9 cellular contexts compared by ENCODE assay signal in genomic region chr15:84714372-84714771, GRCh38. TPM values are rescaled to one million over a fixed set of nuclear protein-coding genes. Genes with fewer than 3 reads are reported as not detected.
A peak's percentile ranks its signal among the peaks of the same experiment; 100 is the strongest.
DNase-seq lines count a peak whose midpoint lies in the region; ATAC-seq and TF ChIP-seq lines count a peak whose summit lies in the region.
"Had no signal": no experiment of that assay in that cellular context is flagged by ENCODE, and none has a peak within 500 bp of the region (broad histone marks: within the 10 kb centered on the region; RNA-seq: fewer than 3 reads in every experiment).

No MANE protein-coding gene starts in this region.

- H3K9ac ChIP-seq in Loucy (ENCODE audit: low read depth, low read length, poor library complexity, severe bottlenecking), result peak overlapping the region; percentile 92

- peaks cover 29 to 59% (median 41%) of the 10 kb centered on the region in 4 donors for H3K4me1 Mint-ChIP-seq in CD4-positive, alpha-beta memory T cell
- peaks cover 34% of the 10 kb centered on the region for H3K4me1 Mint-ChIP-seq in chondrocyte (ENCODE audit: low read depth)
- peaks cover 38% of the 10 kb centered on the region for H3K4me1 Mint-ChIP-seq in nephron

- H3K79me2 ChIP-seq in Loucy (ENCODE audit: insufficient read depth, low read length), result peaks cover 63% of the 10 kb centered on the region

- H3K27ac ChIP-seq in CD4-positive, alpha-beta memory T cell (ENCODE audit: low read depth, low read length), result no peak overlapping the region
- H3K27ac ChIP-seq in transverse colon, result no peak overlapping the region

- intact Hi-C loops in CD4-positive, alpha-beta memory T cell (cut with micrococcal nuclease), result no loop called here
- intact Hi-C loops in transverse colon (cut with DNase I; ENCODE audit: low total_unique reads), result loop anchor here (10.0 kb wide), 1 partner anchor 50 kb away; no protein-coding TSS in a partner anchor

- H3F3A ChIP-seq in Loucy (ENCODE audit: low read depth), result no peaks in the 10 kb centered on the region

- peaks cover 29% of the 10 kb centered on the region for H4K20me1 ChIP-seq in Loucy (ENCODE audit: insufficient read depth, low read length, poor library complexity, severe bottlenecking)

- peak overlapping the region; percentile 94 to 100 (median 96) for H3K4me3 Mint-ChIP-seq in CD4-positive, alpha-beta memory T cell
- H3K4me3 Mint-ChIP-seq in chondrocyte (ENCODE audit: unreplicated experiment), result peak overlapping the region; percentile 93
- peak overlapping the region; percentile 94 to 98 (median 95) for H3K4me3 Mint-ChIP-seq in nephron

- no peak for TF ChIP-seq CTCF in Loucy (conservative IDR thresholded peaks at IDR 0.05; ENCODE audit: low read length)
- no peak for TF ChIP-seq CTCF in chondrocyte (IDR thresholded peaks at IDR 0.05)
- TF ChIP-seq CTCF in nephron (IDR thresholded peaks at IDR 0.05; ENCODE audit: unreplicated experiment in 3 of 3), result no peak
- no peak for TF ChIP-seq CTCF in transverse colon (IDR thresholded peaks at IDR 0.05)

- no peaks in the 10 kb centered on the region for H3K27me3 ChIP-seq in CD4-positive, alpha-beta memory T cell (ENCODE audit: insufficient read depth, low read length)
- H3K27me3 ChIP-seq in Loucy (ENCODE audit: insufficient read depth, low read length, poor library complexity, severe bottlenecking) (no peaks in the 10 kb centered on the region), transverse colon (no peaks in the 10 kb centered on the region)

- peak overlapping the region in 1 of 2 donors; percentile 9 for H3K4me3 ChIP-seq in CD4-positive, alpha-beta memory T cell (ENCODE audit: low read length in 2 of 2)
- peak overlapping the region; percentile 91 for H3K4me3 ChIP-seq in Loucy (ENCODE audit: low read length, poor library complexity, severe bottlenecking)
- peak overlapping the region in 1 of 4 donors; percentile 65 for H3K4me3 ChIP-seq in transverse colon

- CTCF ChIA-PET in CD4-positive, alpha-beta memory T cell (lab: Charles Lee; ENCODE audit: partially characterized antibody), result interaction anchor here (1.0 to 4.2 kb wide), 13 partner anchors 7 to 144 kb away, joined by 3 to 37 read pairs (median 6); partner anchors contain the start of genes WDR73 and ZNF592

- no peak for TF ChIP-seq EP300 in transverse colon (IDR thresholded peaks at IDR 0.05; ENCODE audit: low read depth)

- POLR2A ChIA-PET in CD4-positive, alpha-beta memory T cell (lab: Charles Lee; ENCODE audit: partially characterized antibody), result interaction anchor here (0.8 to 15.2 kb wide), 7 partner anchors 10 to 83 kb away, joined by 4 to 598 read pairs (median 123); partner anchors contain the start of genes NMB, WDR73 and ZNF592

- H3K36me3 Mint-ChIP-seq in CD4-positive, alpha-beta memory T cell, result peaks cover 0 to 25% of the 10 kb centered on the region in 2 donors
- H3K36me3 Mint-ChIP-seq in chondrocyte (ENCODE audit: low read depth) (no peaks in the 10 kb centered on the region), nephron (ENCODE audit: low read depth) (peaks cover 5% of the 10 kb centered on the region)

- no peak for ATAC-seq in GM18907 (IDR thresholded peaks at IDR 0.05; ENCODE audit: unreplicated experiment)
- ATAC-seq in HG03175 (IDR thresholded peaks at IDR 0.05; ENCODE audit: unreplicated experiment), result no peak

- peak overlapping the region in 6 of 7 donors; percentile 5 to 98 (median 70) for H3K27ac Mint-ChIP-seq in CD4-positive, alpha-beta memory T cell
- H3K27ac Mint-ChIP-seq in chondrocyte (ENCODE audit: unreplicated experiment) (peak overlapping the region; percentile 96), nephron (peak overlapping the region in 1 of 3 experiments; percentile 88)

- H3K4me2 ChIP-seq in Loucy (ENCODE audit: low read depth, low read length, poor library complexity, severe bottlenecking), result peak overlapping the region; percentile 76

- H3K4me1 ChIP-seq in CD4-positive, alpha-beta memory T cell (ENCODE audit: insufficient read depth, low read length), result peaks cover 51% of the 10 kb centered on the region
- H3K4me1 ChIP-seq in Loucy (ENCODE audit: insufficient read depth, low read length, poor library complexity, severe bottlenecking), result peaks cover 23% of the 10 kb centered on the region
- H3K4me1 ChIP-seq in transverse colon, result peaks cover 9 to 28% (median 12%) of the 10 kb centered on the region in 4 donors

- TF ChIP-seq POLR2A in transverse colon (IDR thresholded peaks at IDR 0.05), result no peak

- no peaks in the 10 kb centered on the region for H3K27me3 Mint-ChIP-seq in CD4-positive, alpha-beta memory T cell
- H3K27me3 Mint-ChIP-seq in chondrocyte (ENCODE audit: low read depth), result no peaks in the 10 kb centered on the region
- no peaks in the 10 kb centered on the region for H3K27me3 Mint-ChIP-seq in nephron (ENCODE audit: low read depth)

- H2AFZ ChIP-seq in Loucy (ENCODE audit: low read length), result no peak overlapping the region

- 47 to 58% methylated on average over 3 to 5 of the region's 5 CpGs for WGBS in transverse colon (ENCODE audit: low coverage in 1 of 2), 2 donors

- H3K36me3 ChIP-seq in CD4-positive, alpha-beta memory T cell (ENCODE audit: insufficient read depth, low read length), result peaks cover 6% of the 10 kb centered on the region
- H3K36me3 ChIP-seq in Loucy (ENCODE audit: insufficient read depth, low read length), result no peaks in the 10 kb centered on the region
- H3K36me3 ChIP-seq in transverse colon, result peaks cover 0 to 12% (median 5%) of the 10 kb centered on the region in 4 donors

- in situ Hi-C loops in transverse colon (cut with MboI; ENCODE audit: low pct_ligation_motif_present in 1 of 4, low pct_unique_long_range_greater_than_20kb in 1 of 4, low sequenced_read_pairs in 3 of 4), result no loop called here

- no peaks in the 10 kb centered on the region for H3K9me2 ChIP-seq in Loucy (replicated peaks; ENCODE audit: low read depth, low read length)

- peaks cover 0 to 3% (median 0%) of the 10 kb centered on the region in 8 donors for H3K9me3 Mint-ChIP-seq in CD4-positive, alpha-beta memory T cell
- H3K9me3 Mint-ChIP-seq in chondrocyte (ENCODE audit: low read depth), result no peaks in the 10 kb centered on the region
- no peaks in the 10 kb centered on the region for H3K9me3 Mint-ChIP-seq in nephron

- no peak for DNase-seq in CD4-positive, alpha-beta memory T cell
- DNase-seq in chondrocyte (ENCODE audit: low spot score) (no peak), transverse colon (no peak), NOMO-1 treated with DMSO at 0.1 percent for 48 hours (lab: John Stamatoyannopoulos, UW; ENCODE audit: unreplicated experiment) (no peak)
- DNase-seq: activated CD8-positive, alpha-beta memory T cell treated with anti-CD3 and anti-CD28 coated beads, Interleukin-2, amount 50 U/mL, for 48 hours had no signal

- H3K9me3 ChIP-seq in CD4-positive, alpha-beta memory T cell (ENCODE audit: control insufficient read depth in 1 of 2, low read length in 2 of 2), result no peaks in the 10 kb centered on the region
- H3K9me3 ChIP-seq in Loucy (ENCODE audit: insufficient read depth, low read depth, low read length) (no peaks in the 10 kb centered on the region), transverse colon (no peaks in the 10 kb centered on the region)

RNA-seq across cellular contexts. Expression of gene SEC11A, which starts 1.6 kb away (rescaled TPM):
- 10 to 100 TPM; 85.0 to 86.8 TPM for total RNA-seq in CD4-positive, alpha-beta memory T cell
- polyA plus RNA-seq in CD4-positive, alpha-beta memory T cell, result 100 to 1,000 TPM; 129 to 168 TPM
- total RNA-seq in chondrocyte (175 to 198 TPM (median 195 TPM) in 3 replicates), transverse colon (100 to 1,000 TPM in 2 of 4 donors, 10 to 100 TPM in 2; 19.9 to 124 (median 83.0) TPM)

RNA-seq across cellular contexts. Expression of gene ZNF592, which starts 34.0 kb away (rescaled TPM):
- total RNA-seq in CD4-positive, alpha-beta memory T cell, result 10 to 100 TPM; 40.8 to 42.6 TPM
- 10 to 100 TPM in 1 of 2 donors, 1 to 10 TPM in 1; 1.7 to 13.5 TPM for polyA plus RNA-seq in CD4-positive, alpha-beta memory T cell
- total RNA-seq in chondrocyte, result 30.6 to 31.5 TPM (median 30.6 TPM) in 3 replicates
- total RNA-seq in transverse colon, result 10 to 100 TPM; 23.5 to 41.1 (median 26.5) TPM

RNA-seq across cellular contexts. Expression of gene NMB, which starts 56.4 kb away (rescaled TPM):
- total RNA-seq in CD4-positive, alpha-beta memory T cell, result 1 to 10 TPM; 2.4 to 2.5 TPM
- 1 to 10 TPM; 4.0 to 4.1 TPM for polyA plus RNA-seq in CD4-positive, alpha-beta memory T cell
- total RNA-seq in chondrocyte (5.7 to 8.5 TPM (median 7.8 TPM) in 3 replicates), transverse colon (1 to 10 TPM in 2 of 4 donors, not detected in 2; 2.3 to 2.4 TPM)
